Comparison of ENCODE assay signal across 1 cellular context in genomic region chr2:212042562-212042961, GRCh38.
TF ChIP-seq lines count a peak whose summit lies in the region.

No MANE protein-coding gene starts in this region.

TF ChIP-seq in HEK293, 187 proteins besides CTCF, POLR2A, EP300 and RAD21 (continued from another document):
- peak; percentile 30; the same call in 1 of the 2 replicates for TF ChIP-seq PRDM4 (tag by site-specific recombination; IDR thresholded peaks at IDR 0.05)
- no peak for TF ChIP-seq ZNF121 (tag by site-specific recombination; IDR thresholded peaks at IDR 0.05)
- TF ChIP-seq PRDM6 (tag by site-specific recombination; IDR thresholded peaks at IDR 0.05) = peak; percentile 91
- no peak for TF ChIP-seq ZFP3 (tag by site-specific recombination; IDR thresholded peaks at IDR 0.05; ENCODE audit: low read depth)
